Comparison of ENCODE assay signal across 1 cellular context in genomic region chr13:100159584-100159983, GRCh38.
TF ChIP-seq lines count a peak whose summit lies in the region.

No MANE protein-coding gene starts in this region.

TF ChIP-seq in K562, 482 proteins besides CTCF, POLR2A, EP300 and RAD21:
- no peak for TF ChIP-seq NRF1 (conservative IDR thresholded peaks at IDR 0.05 in 1 of 2, IDR thresholded peaks at IDR 0.05 in 1 of 2)
- TF ChIP-seq ZKSCAN1 (IDR thresholded peaks at IDR 0.05; ENCODE audit: low read depth, low read length): peak; percentile 70; the same call in 1 of the 2 replicates
TF ChIP-seq in K562: peak in this region for 1.
